9 cellular contexts compared by ENCODE assay signal in the genomic region with DNA sequence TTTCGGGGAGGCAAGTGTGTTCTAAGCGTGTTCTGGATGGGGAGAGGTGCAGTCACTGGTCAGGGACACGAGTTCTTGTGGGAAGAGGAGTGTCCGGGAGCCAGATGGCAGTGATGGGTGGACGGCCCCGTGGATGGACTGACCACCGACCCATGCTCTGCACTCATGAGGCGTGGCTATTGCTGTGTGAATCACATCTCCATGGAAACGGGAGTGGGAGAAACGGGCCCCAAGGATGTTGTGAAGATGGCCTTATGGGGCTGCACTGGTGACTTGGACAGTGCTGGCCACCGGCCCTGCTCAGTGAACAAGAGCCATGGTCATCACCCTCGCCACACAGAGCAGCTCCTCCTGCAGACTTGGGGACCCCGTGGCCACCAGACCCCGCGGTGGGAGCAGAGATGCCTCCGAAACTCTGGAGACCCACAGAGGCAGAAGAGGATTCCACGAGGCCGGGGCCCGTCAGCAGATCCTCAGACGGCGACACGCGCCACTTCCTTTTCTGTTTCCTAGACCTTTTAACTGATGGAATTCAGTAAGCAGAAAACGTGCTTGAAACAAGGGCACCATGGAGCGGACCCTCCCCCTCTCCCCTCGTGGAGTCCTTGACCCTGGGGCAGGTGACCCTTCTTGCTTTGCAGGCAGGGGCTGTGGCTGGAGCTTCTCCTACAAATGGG. TPM values are rescaled to one million over a fixed set of nuclear protein-coding genes. Genes with fewer than 3 reads are reported as not detected.
DNase-seq lines count a peak whose midpoint lies in the region; ATAC-seq and TF ChIP-seq lines count a peak whose summit lies in the region.
"Had no signal": no experiment of that assay in that cellular context is flagged by ENCODE, and none has a peak within 500 bp of the region (broad histone marks: within the 10 kb centered on the region; RNA-seq: fewer than 3 reads in every experiment).

No MANE protein-coding gene starts in this region.

- H3K9me2 ChIP-seq in HCT116 (ENCODE audit: insufficient read depth): no peaks in the 10 kb centered on the region

- ATAC-seq in CD4-positive, alpha-beta T cell (ENCODE audit: poor library complexity): peak; percentile 11
- peak; percentile 39 for ATAC-seq in HCT116
- ATAC-seq in naive B cell (ENCODE audit: low read depth in 2 of 2): no peak
- ATAC-seq in HG02759 (IDR thresholded peaks at IDR 0.05; ENCODE audit: unreplicated experiment): no peak
- no peak for ATAC-seq in gastrocnemius medialis
- no peak for ATAC-seq in GM21737 (IDR thresholded peaks at IDR 0.05; ENCODE audit: unreplicated experiment)

- H3K27me3 ChIP-seq in CD4-positive, alpha-beta T cell (ENCODE audit: control insufficient read depth, insufficient read depth, low read length): no peaks in the 10 kb centered on the region
- no peaks in the 10 kb centered on the region for H3K27me3 ChIP-seq in HCT116 (ENCODE audit: insufficient read depth, low read length)
- H3K27me3 ChIP-seq in gastrocnemius medialis: no peaks in the 10 kb centered on the region

- H3K4me2 ChIP-seq in HCT116 (ENCODE audit: low read length): peak overlapping the region; percentile 87

- H3K27ac Mint-ChIP-seq in CD4-positive, alpha-beta T cell: no peak overlapping the region
- peak overlapping the region; percentile 72 for H3K27ac Mint-ChIP-seq in activated T-helper 1 cell treated with anti-CD3 and anti-CD28 coated beads, Interleukin-12 subunit alpha, Interleukin-12 subunit beta, Interleukin-2, Interleukin-4 antibody, amounts not matched to agents 30 ng/mL and 10 ng/mL and 1 ng/mL, durations not matched to agents 14 hours and 24 hours and 36 hours
- H3K27ac Mint-ChIP-seq in naive B cell: peak overlapping the region; percentile 24 to 99 (median 84)

- peaks cover 8% of the 10 kb centered on the region for H3K36me3 Mint-ChIP-seq in CD4-positive, alpha-beta T cell (ENCODE audit: low read depth)
- H3K36me3 Mint-ChIP-seq in activated T-helper 1 cell treated with anti-CD3 and anti-CD28 coated beads, Interleukin-12 subunit alpha, Interleukin-12 subunit beta, Interleukin-2, Interleukin-4 antibody, amounts not matched to agents 30 ng/mL and 10 ng/mL and 1 ng/mL, durations not matched to agents 14 hours and 24 hours and 36 hours (ENCODE audit: low read depth): peaks cover 8% of the 10 kb centered on the region
- peaks cover 4 to 12% of the 10 kb centered on the region in 2 donors for H3K36me3 Mint-ChIP-seq in naive B cell

- H3K4me3 ChIP-seq in HCT116 (replicated peaks in 1 of 2; ENCODE audit: low read depth in 1 of 2, low read length in 2 of 2) (peak overlapping the region; percentile 94 to 100), gastrocnemius medialis (no peak overlapping the region)
- H3K4me3 ChIP-seq: SK-N-MC had no signal

- DNase-seq in CD4-positive, alpha-beta T cell: no peak
- no peak for DNase-seq in HCT116 (ENCODE audit: low read depth, low spot score)
- no peak for DNase-seq in activated T-helper 1 cell treated with anti-CD3 and anti-CD28 coated beads, Interleukin-12 subunit alpha, Interleukin-12 subunit beta, Interleukin-2, Interleukin-4 antibody, amounts not matched to agents 30 ng/mL and 10 ng/mL and 1 ng/mL, durations not matched to agents 14 hours and 24 hours and 36 hours (ENCODE audit: low spot score)
- no peak for DNase-seq in naive B cell
- DNase-seq in gastrocnemius medialis: no peak
- no peak for DNase-seq in activated gamma-delta T cell (lab: John Stamatoyannopoulos, UW)

- no peaks in the 10 kb centered on the region for H3K27me3 Mint-ChIP-seq in CD4-positive, alpha-beta T cell
- H3K27me3 Mint-ChIP-seq in activated T-helper 1 cell treated with anti-CD3 and anti-CD28 coated beads, Interleukin-12 subunit alpha, Interleukin-12 subunit beta, Interleukin-2, Interleukin-4 antibody, amounts not matched to agents 30 ng/mL and 10 ng/mL and 1 ng/mL, durations not matched to agents 14 hours and 24 hours and 36 hours (ENCODE audit: insufficient read depth): no peaks in the 10 kb centered on the region
- H3K27me3 Mint-ChIP-seq in naive B cell: no peaks in the 10 kb centered on the region

- H3K27ac ChIP-seq in CD4-positive, alpha-beta T cell (ENCODE audit: low read depth, low read length): no peak overlapping the region
- H3K27ac ChIP-seq in HCT116 (ENCODE audit: low read depth, low read length) (peak overlapping the region; percentile 62), gastrocnemius medialis (no peak overlapping the region)
- H3K27ac ChIP-seq: SK-N-MC had no signal

- RAD21 ChIA-PET in HCT116 (lab: Charles Lee; ENCODE audit: low non-redundant PET in 1 of 2, low total read pairs in 2 of 2, uncharacterized antibody in 2 of 2, unreplicated experiment in 2 of 2): no interaction called here

- H3K9me3 ChIP-seq in CD4-positive, alpha-beta T cell (ENCODE audit: control insufficient read depth, low read length): no peaks in the 10 kb centered on the region
- no peaks in the 10 kb centered on the region for H3K9me3 ChIP-seq in HCT116 (ENCODE audit: control insufficient read depth in 1 of 2, insufficient read depth in 1 of 2, low read depth in 1 of 2, low read length in 2 of 2)
- no peaks in the 10 kb centered on the region for H3K9me3 ChIP-seq in gastrocnemius medialis

- H3K36me3 ChIP-seq in HCT116 (ENCODE audit: control insufficient read depth in 1 of 2, insufficient read depth in 2 of 2, low read length in 2 of 2): peaks cover 8 to 17% of the 10 kb centered on the region in 2 experiments; a peak in 2 of 4 replicates
- H3K36me3 ChIP-seq in gastrocnemius medialis: no peaks in the 10 kb centered on the region

- H3K79me2 ChIP-seq in HCT116 (ENCODE audit: insufficient read depth, low read length): peaks cover 58% of the 10 kb centered on the region

- peak overlapping the region; percentile 92 for H3K4me3 Mint-ChIP-seq in CD4-positive, alpha-beta T cell
- peak overlapping the region; percentile 92 for H3K4me3 Mint-ChIP-seq in activated T-helper 1 cell treated with anti-CD3 and anti-CD28 coated beads, Interleukin-12 subunit alpha, Interleukin-12 subunit beta, Interleukin-2, Interleukin-4 antibody, amounts not matched to agents 30 ng/mL and 10 ng/mL and 1 ng/mL, durations not matched to agents 14 hours and 24 hours and 36 hours
- peak overlapping the region; percentile 95 to 100 (median 98) for H3K4me3 Mint-ChIP-seq in naive B cell

- H3K9ac ChIP-seq in HCT116 (ENCODE audit: low read length): peak overlapping the region; percentile 97

- no TSS peak for BruUV-seq in HCT116 (replicated peaks; lab: Mats Ljungman, UMichigan)

- TF ChIP-seq CTCF in CD4-positive, alpha-beta T cell (IDR thresholded peaks at IDR 0.05): no peak
- TF ChIP-seq CTCF in HCT116 (IDR thresholded peaks at IDR 0.05 in 2 of 3, conservative IDR thresholded peaks at IDR 0.05 in 1 of 3; ENCODE audit: borderline replicate concordance in 1 of 3, insufficient read depth in 1 of 3, low read depth in 2 of 3, low read length in 2 of 3) (no peak), gastrocnemius medialis (IDR thresholded peaks at IDR 0.05 in 4 of 5, conservative IDR thresholded peaks at IDR 0.05 in 1 of 5) (no peak)

- intact Hi-C loops in CD4-positive, alpha-beta T cell (cut with DNase I, micrococcal nuclease): loop anchor here (5.0 kb wide), 3 partner anchors 86 to 411 kb away; no protein-coding TSS in a partner anchor
- intact Hi-C loops in HCT116 (cut with micrococcal nuclease): no loop called here
- intact Hi-C loops in activated T-helper 1 cell treated with anti-CD3 and anti-CD28 coated beads, Interleukin-12 subunit alpha, Interleukin-12 subunit beta, Interleukin-2, Interleukin-4 antibody, amounts not matched to agents 30 ng/mL and 10 ng/mL and 1 ng/mL, durations not matched to agents 14 hours and 24 hours and 36 hours (cut with micrococcal nuclease): loop anchor here (2.0 to 5.0 kb wide), 4 partner anchors 250 to 418 kb away; a partner anchor contains a TSS
- intact Hi-C loops in gastrocnemius medialis (cut with DNase I; ENCODE audit: low total_unique reads): loop anchor here (2.0 kb wide), 2 partner anchors 88 to 410 kb away; no protein-coding TSS in a partner anchor

- no peak for TF ChIP-seq POLR2A in HCT116 (IDR thresholded peaks at IDR 0.05; ENCODE audit: borderline replicate concordance, extremely low read depth, insufficient read depth, insufficient read length)
- TF ChIP-seq POLR2A in gastrocnemius medialis (IDR thresholded peaks at IDR 0.05): no peak

- POLR2A ChIA-PET in CD4-positive, alpha-beta T cell (lab: Charles Lee): no interaction called here
- POLR2A ChIA-PET in HCT116 (lab: Charles Lee): no interaction called here

- in situ Hi-C loops in gastrocnemius medialis (cut with MboI; ENCODE audit: low sequenced_read_pairs in 4 of 4): no loop called here

- no peak overlapping the region for H2AFZ ChIP-seq in HCT116 (ENCODE audit: low read depth, low read length, poor library complexity, severe bottlenecking)

- no peaks in the 10 kb centered on the region for H4K20me1 ChIP-seq in HCT116 (ENCODE audit: insufficient read depth)

- peaks cover 9 to 23% of the 10 kb centered on the region in 2 experiments for H3K4me1 ChIP-seq in HCT116 (ENCODE audit: control insufficient read depth in 1 of 2, insufficient read depth in 2 of 2, low read length in 2 of 2)
- H3K4me1 ChIP-seq in gastrocnemius medialis: peaks cover 26 to 28% of the 10 kb centered on the region in 2 donors

- CTCF ChIA-PET in CD4-positive, alpha-beta T cell (lab: Charles Lee): interaction anchor here (1.0 kb wide), 1 partner anchor 294 kb away, joined by 6 read pairs; no protein-coding TSS in a partner anchor
- CTCF ChIA-PET in HCT116 (lab: Charles Lee): no interaction called here

- TF ChIP-seq RAD21 in HCT116 (IDR thresholded peaks at IDR 0.05; ENCODE audit: low read depth): no peak

- peaks cover 23% of the 10 kb centered on the region for H3K4me1 Mint-ChIP-seq in CD4-positive, alpha-beta T cell (ENCODE audit: low read depth)
- peaks cover 22% of the 10 kb centered on the region for H3K4me1 Mint-ChIP-seq in activated T-helper 1 cell treated with anti-CD3 and anti-CD28 coated beads, Interleukin-12 subunit alpha, Interleukin-12 subunit beta, Interleukin-2, Interleukin-4 antibody, amounts not matched to agents 30 ng/mL and 10 ng/mL and 1 ng/mL, durations not matched to agents 14 hours and 24 hours and 36 hours (ENCODE audit: low read depth)
- H3K4me1 Mint-ChIP-seq in naive B cell: peaks cover 19 to 25% (median 20%) of the 10 kb centered on the region in 3 donors

- H3K9me3 Mint-ChIP-seq in CD4-positive, alpha-beta T cell: no peaks in the 10 kb centered on the region
- no peaks in the 10 kb centered on the region for H3K9me3 Mint-ChIP-seq in activated T-helper 1 cell treated with anti-CD3 and anti-CD28 coated beads, Interleukin-12 subunit alpha, Interleukin-12 subunit beta, Interleukin-2, Interleukin-4 antibody, amounts not matched to agents 30 ng/mL and 10 ng/mL and 1 ng/mL, durations not matched to agents 14 hours and 24 hours and 36 hours
- H3K9me3 Mint-ChIP-seq in naive B cell: peaks cover 0 to 4% (median 0%) of the 10 kb centered on the region in 7 donors

RNA-seq across cellular contexts. Expression of a gene that starts 47.5 kb away (rescaled TPM):
- total RNA-seq in CD4-positive, alpha-beta T cell: 1 to 10 TPM in 1 of 2 experiments, under 1 TPM in 1; 0.52 to 1.0 TPM
- total RNA-seq in HCT116 (2021; ENCODE audit: unreplicated experiment) (49.4 TPM), gastrocnemius medialis (100 to 1,000 TPM in 1 of 4 donors, 10 to 100 TPM in 3; 68.6 to 122 (median 86.3) TPM)
- 48.8 and 55.5 TPM in 2 replicates for polyA plus RNA-seq in HCT116 (2012)
- 0.62 and 0.98 TPM in 2 replicates for total RNA-seq in activated T-helper 1 cell treated with anti-CD3 and anti-CD28 coated beads, Interleukin-12 subunit alpha, Interleukin-12 subunit beta, Interleukin-2, Interleukin-4 antibody, amounts not matched to agents 30 ng/mL and 10 ng/mL and 1 ng/mL, durations not matched to agents 14 hours and 24 hours and 36 hours
- polyA plus RNA-seq in naive B cell (ENCODE audit: low read depth in 6 of 6): under 1 TPM in 5 of 6 donors, not detected in 1; 0.20 to 0.70 (median 0.40) TPM

RNA-seq across cellular contexts. Expression of a gene that starts 57.4 kb away (rescaled TPM):
- total RNA-seq in CD4-positive, alpha-beta T cell: 1 to 10 TPM; 1.0 to 1.2 TPM
- total RNA-seq in HCT116 (2021; ENCODE audit: unreplicated experiment) (7.7 TPM), gastrocnemius medialis (1 to 10 TPM in 1 of 4 donors, under 1 TPM in 3; 0.36 to 1.8 (median 0.59) TPM)
- polyA plus RNA-seq in HCT116 (2012): 3.3 and 3.4 TPM in 2 replicates
- 2.2 and 2.6 TPM in 2 replicates for total RNA-seq in activated T-helper 1 cell treated with anti-CD3 and anti-CD28 coated beads, Interleukin-12 subunit alpha, Interleukin-12 subunit beta, Interleukin-2, Interleukin-4 antibody, amounts not matched to agents 30 ng/mL and 10 ng/mL and 1 ng/mL, durations not matched to agents 14 hours and 24 hours and 36 hours
- polyA plus RNA-seq in naive B cell (ENCODE audit: low read depth in 6 of 6): 1 to 10 TPM in 1 of 6 donors, under 1 TPM in 5; 0.05 to 1.5 (median 0.65) TPM

Comparison
In these comparisons a context has a peak if more than half of its experiments do, and no peak if none do; other contexts are left out.
1. ATAC-seq: peak in CD4-positive, alpha-beta T cell (single experiment) and HCT116 (single experiment); none in naive B cell (0 of 2), HG02759 (single experiment), gastrocnemius medialis (0 of 2) and GM21737 (single experiment).
2. H3K4me3 ChIP-seq: peak in HCT116 (2 of 2); none in gastrocnemius medialis (0 of 4).
3. RNA of a gene that starts 47.5 kb away (total RNA-seq): 68.6 to 122 TPM in gastrocnemius medialis and 49.4 TPM in HCT116 (single experiment); 0.52 to 1.0 TPM in CD4-positive, alpha-beta T cell and 0.62 to 0.98 TPM in activated T-helper 1 cell treated with anti-CD3 and anti-CD28 coated beads, Interleukin-12 subunit alpha, Interleukin-12 subunit beta, Interleukin-2, Interleukin-4 antibody, amounts not matched to agents 30 ng/mL and 10 ng/mL and 1 ng/mL, durations not matched to agents 14 hours and 24 hours and 36 hours; every median in the first group is over 10 times any median in the second.
4. Peak in every context shown above with its lines, with median percentiles within 50 percentile points of each other: H3K4me3 Mint-ChIP-seq.